Comparison of ENCODE assay signal across 2 cellular contexts in the genomic region with DNA sequence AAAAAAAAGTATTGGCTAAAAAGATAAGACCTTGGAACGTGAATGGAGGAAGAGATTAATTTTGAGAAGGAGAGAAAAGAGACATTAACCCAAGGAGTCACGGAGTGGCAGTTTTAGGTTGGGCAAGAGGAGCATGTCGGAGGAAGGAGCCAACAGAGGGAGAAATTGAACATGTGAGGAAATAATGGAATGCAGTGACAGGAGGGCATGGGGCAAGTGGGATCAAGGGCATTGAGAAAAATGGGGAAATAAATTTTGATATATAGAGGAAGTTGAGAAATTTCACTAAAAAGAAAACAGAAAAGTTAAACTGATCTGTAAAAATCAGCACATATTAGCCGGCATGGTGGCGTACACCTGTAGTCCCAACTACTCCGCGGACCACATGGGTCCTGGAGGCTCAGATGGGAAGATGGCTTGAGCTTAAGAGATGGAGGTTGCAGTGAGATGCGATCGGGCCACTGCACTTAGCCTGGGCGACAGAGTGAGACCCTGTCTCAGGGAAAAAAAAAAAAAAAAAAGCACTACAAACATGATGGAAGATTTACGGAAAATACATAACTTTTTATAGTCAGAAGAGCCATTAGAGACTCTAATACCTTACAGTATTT.
TF ChIP-seq lines count a peak whose summit lies in the region.

No MANE protein-coding gene starts in this region.

TF ChIP-seq in SK-N-SH, 30 proteins besides CTCF, POLR2A, EP300 and RAD21 (continued from another document):
- TF ChIP-seq, protein P1, sequence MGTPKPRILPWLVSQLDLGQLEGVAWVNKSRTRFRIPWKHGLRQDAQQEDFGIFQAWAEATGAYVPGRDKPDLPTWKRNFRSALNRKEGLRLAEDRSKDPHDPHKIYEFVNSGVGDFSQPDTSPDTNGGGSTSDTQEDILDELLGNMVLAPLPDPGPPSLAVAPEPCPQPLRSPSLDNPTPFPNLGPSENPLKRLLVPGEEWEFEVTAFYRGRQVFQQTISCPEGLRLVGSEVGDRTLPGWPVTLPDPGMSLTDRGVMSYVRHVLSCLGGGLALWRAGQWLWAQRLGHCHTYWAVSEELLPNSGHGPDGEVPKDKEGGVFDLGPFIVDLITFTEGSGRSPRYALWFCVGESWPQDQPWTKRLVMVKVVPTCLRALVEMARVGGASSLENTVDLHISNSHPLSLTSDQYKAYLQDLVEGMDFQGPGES (IDR thresholded peaks at IDR 0.05; ENCODE audit: low read depth, low read length): no peak
- TF ChIP-seq JUND (IDR thresholded peaks at IDR 0.05): no peak
- TF ChIP-seq TAF1 (IDR thresholded peaks at IDR 0.05; ENCODE audit: borderline replicate concordance, low read depth, low read length): no peak
- TF ChIP-seq NFIC (IDR thresholded peaks at IDR 0.05; ENCODE audit: borderline replicate concordance): no peak
- TF ChIP-seq, protein P2, sequence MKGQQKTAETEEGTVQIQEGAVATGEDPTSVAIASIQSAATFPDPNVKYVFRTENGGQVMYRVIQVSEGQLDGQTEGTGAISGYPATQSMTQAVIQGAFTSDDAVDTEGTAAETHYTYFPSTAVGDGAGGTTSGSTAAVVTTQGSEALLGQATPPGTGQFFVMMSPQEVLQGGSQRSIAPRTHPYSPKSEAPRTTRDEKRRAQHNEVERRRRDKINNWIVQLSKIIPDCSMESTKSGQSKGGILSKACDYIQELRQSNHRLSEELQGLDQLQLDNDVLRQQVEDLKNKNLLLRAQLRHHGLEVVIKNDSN (IDR thresholded peaks at IDR 0.05; ENCODE audit: borderline replicate concordance, low read depth): no peak
- TF ChIP-seq POLR2AphosphoS5 (IDR thresholded peaks at IDR 0.05; ENCODE audit: low read depth, low read length): no peak
- TF ChIP-seq, protein P3, sequence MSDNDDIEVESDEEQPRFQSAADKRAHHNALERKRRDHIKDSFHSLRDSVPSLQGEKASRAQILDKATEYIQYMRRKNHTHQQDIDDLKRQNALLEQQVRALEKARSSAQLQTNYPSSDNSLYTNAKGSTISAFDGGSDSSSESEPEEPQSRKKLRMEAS (IDR thresholded peaks at IDR 0.05; ENCODE audit: low read depth): no peak
- TF ChIP-seq EZH2phosphoT487 (IDR thresholded peaks at IDR 0.05; ENCODE audit: borderline replicate concordance, low read depth): no peak
- TF ChIP-seq MXI1 (IDR thresholded peaks at IDR 0.05; ENCODE audit: low read depth, low read length): no peak
- TF ChIP-seq, protein P4, sequence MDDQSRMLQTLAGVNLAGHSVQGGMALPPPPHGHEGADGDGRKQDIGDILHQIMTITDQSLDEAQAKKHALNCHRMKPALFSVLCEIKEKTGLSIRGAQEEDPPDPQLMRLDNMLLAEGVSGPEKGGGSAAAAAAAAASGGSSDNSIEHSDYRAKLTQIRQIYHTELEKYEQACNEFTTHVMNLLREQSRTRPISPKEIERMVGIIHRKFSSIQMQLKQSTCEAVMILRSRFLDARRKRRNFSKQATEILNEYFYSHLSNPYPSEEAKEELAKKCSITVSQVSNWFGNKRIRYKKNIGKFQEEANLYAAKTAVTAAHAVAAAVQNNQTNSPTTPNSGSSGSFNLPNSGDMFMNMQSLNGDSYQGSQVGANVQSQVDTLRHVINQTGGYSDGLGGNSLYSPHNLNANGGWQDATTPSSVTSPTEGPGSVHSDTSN (IDR thresholded peaks at IDR 0.05): no peak
TF ChIP-seq in SK-N-SH: peak in this region for 0.

TF ChIP-seq in SK-N-SH treated with all-trans-retinoic acid at 6 μM for 48 hours, 23 proteins besides CTCF, POLR2A, EP300 and RAD21 (continued from another document):
- TF ChIP-seq, protein P5, sequence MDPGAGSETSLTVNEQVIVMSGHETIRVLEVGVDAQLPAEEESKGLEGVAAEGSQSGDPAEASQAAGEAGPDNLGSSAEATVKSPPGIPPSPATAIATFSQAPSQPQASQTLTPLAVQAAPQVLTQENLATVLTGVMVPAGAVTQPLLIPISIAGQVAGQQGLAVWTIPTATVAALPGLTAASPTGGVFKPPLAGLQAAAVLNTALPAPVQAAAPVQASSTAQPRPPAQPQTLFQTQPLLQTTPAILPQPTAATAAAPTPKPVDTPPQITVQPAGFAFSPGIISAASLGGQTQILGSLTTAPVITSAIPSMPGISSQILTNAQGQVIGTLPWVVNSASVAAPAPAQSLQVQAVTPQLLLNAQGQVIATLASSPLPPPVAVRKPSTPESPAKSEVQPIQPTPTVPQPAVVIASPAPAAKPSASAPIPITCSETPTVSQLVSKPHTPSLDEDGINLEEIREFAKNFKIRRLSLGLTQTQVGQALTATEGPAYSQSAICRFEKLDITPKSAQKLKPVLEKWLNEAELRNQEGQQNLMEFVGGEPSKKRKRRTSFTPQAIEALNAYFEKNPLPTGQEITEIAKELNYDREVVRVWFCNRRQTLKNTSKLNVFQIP (CRISPR knock-in tag; IDR thresholded peaks at IDR 0.05; ENCODE audit: borderline replicate concordance, low read depth): no peak
- no peak for TF ChIP-seq ZFP30 (CRISPR knock-in tag; IDR thresholded peaks at IDR 0.05)
- no peak for TF ChIP-seq OSR1 (CRISPR knock-in tag; IDR thresholded peaks at IDR 0.05)
- no peak for TF ChIP-seq ISL1 (CRISPR knock-in tag; IDR thresholded peaks at IDR 0.05)
- no peak for TF ChIP-seq PPARA (CRISPR knock-in tag; IDR thresholded peaks at IDR 0.05; ENCODE audit: borderline replicate concordance)
- TF ChIP-seq ZNF8 (CRISPR knock-in tag; IDR thresholded peaks at IDR 0.05): no peak
